ENCODE assay signal across 11 cellular contexts in genomic region chr4:158008551-158009218, GRCh38.
DNase-seq lines count a peak whose midpoint lies in the region; ATAC-seq, FAIRE-seq and TF ChIP-seq lines count a peak whose summit lies in the region.
"Had no signal": no experiment of that assay in that cellular context is flagged by ENCODE, and none has a peak within 500 bp of the region (broad histone marks: within the 10 kb centered on the region; RNA-seq: fewer than 3 reads in every experiment).

No MANE protein-coding gene starts in this region.

- FAIRE-seq in astrocyte (lab: Jason Lieb, UNC), result peak; percentile 37

- no peak for TF ChIP-seq CTCF in astrocyte (IDR thresholded peaks at IDR 0.05; ENCODE audit: insufficient read depth, low read depth, low read length)
- no peak for TF ChIP-seq CTCF in heart left ventricle (IDR thresholded peaks at IDR 0.05)
- no peak for TF ChIP-seq CTCF in osteocyte (IDR thresholded peaks at IDR 0.05)
- TF ChIP-seq CTCF in stomach (IDR thresholded peaks at IDR 0.05), result no peak

- no peak overlapping the region for H3K4me3 ChIP-seq in astrocyte (ENCODE audit: insufficient read depth, low read depth, low read length)
- no peak overlapping the region for H3K4me3 ChIP-seq in heart left ventricle
- H3K4me3 ChIP-seq in stomach, result no peak overlapping the region

- H3K9me3 ChIP-seq in astrocyte (ENCODE audit: insufficient read depth, low read depth, low read length), result no peaks in the 10 kb centered on the region
- H3K9me3 ChIP-seq in heart left ventricle, result no peaks in the 10 kb centered on the region
- H3K9me3 ChIP-seq in stomach, result no peaks in the 10 kb centered on the region

- H3K4me1 Mint-ChIP-seq in astrocyte (ENCODE audit: low read depth, unreplicated experiment) (peaks cover 50% of the 10 kb centered on the region), osteocyte (ENCODE audit: unreplicated experiment) (peaks cover 79% of the 10 kb centered on the region)

- H3K27me3 Mint-ChIP-seq in astrocyte (ENCODE audit: low read depth, unreplicated experiment) (no peaks in the 10 kb centered on the region), osteocyte (ENCODE audit: unreplicated experiment) (no peaks in the 10 kb centered on the region)

- no peaks in the 10 kb centered on the region for H3K27me3 ChIP-seq in astrocyte (ENCODE audit: insufficient read depth, low read length)
- no peaks in the 10 kb centered on the region for H3K27me3 ChIP-seq in heart left ventricle
- H3K27me3 ChIP-seq in stomach, result no peaks in the 10 kb centered on the region

- intact Hi-C loops in heart left ventricle (cut with DNase I) (loop anchor here in 3 of 10 donors (5.0 to 10.0 kb wide), 2 partner anchors 46 to 164 kb away; partner anchors contain the start of gene GASK1B (in 2 of the 3)), stomach (cut with DNase I; ENCODE audit: low total_unique reads) (no loop called here), posterior vena cava (cut with DNase I) (no loop called here)

- H3K27ac Mint-ChIP-seq in astrocyte (ENCODE audit: unreplicated experiment) (peak overlapping the region; percentile 88), osteocyte (ENCODE audit: unreplicated experiment) (peak overlapping the region; percentile 85)
- H3K27ac Mint-ChIP-seq: activated naive CD4-positive, alpha-beta T cell treated with anti-CD3 and anti-CD28 coated beads for 36 hours had no signal

- DNase-seq in Daoy (ENCODE audit: low read depth) (peak; percentile 41), astrocyte (ENCODE audit: low read depth) (peak; percentile 86), heart left ventricle (peak in 3 of 5 donors; percentile 48 to 68 (median 54)), osteocyte (ENCODE audit: extremely low spot score, unreplicated experiment) (no peak), stomach (no peak), SHP77 treated with DMSO at 0.1 percent for 48 hours (lab: John Stamatoyannopoulos, UW) (no peak), posterior vena cava (ENCODE audit: low spot score) (no peak)
- DNase-seq: activated naive CD4-positive, alpha-beta T cell treated with anti-CD3 and anti-CD28 coated beads for 36 hours; stimulated activated CD4-positive, alpha-beta T cell treated with anti-CD3 and anti-CD28 coated beads, Interleukin-12 subunit alpha, Interleukin-12 subunit beta, amount 100 ng/mL, for 4 hours; stimulated activated CD8-positive, alpha-beta memory T cell treated with anti-CD3 and anti-CD28 coated beads, Interleukin-4, amount 100 ng/mL, for 48 hours had no signal

- no peak overlapping the region for H3K4me3 Mint-ChIP-seq in astrocyte (ENCODE audit: unreplicated experiment)
- H3K4me3 Mint-ChIP-seq in osteocyte (ENCODE audit: unreplicated experiment), result no peak overlapping the region
- H3K4me3 Mint-ChIP-seq: activated naive CD4-positive, alpha-beta T cell treated with anti-CD3 and anti-CD28 coated beads for 36 hours had no signal

- TF ChIP-seq POLR2A in heart left ventricle (IDR thresholded peaks at IDR 0.05) (no peak), stomach (IDR thresholded peaks at IDR 0.05) (no peak)

- H3K9ac ChIP-seq in astrocyte (ENCODE audit: low read length), result peak overlapping the region; percentile 28

- no peaks in the 10 kb centered on the region for H4K20me1 ChIP-seq in astrocyte (ENCODE audit: insufficient read depth, low read length)

- peaks cover 29% of the 10 kb centered on the region for H3K4me1 ChIP-seq in astrocyte (ENCODE audit: insufficient read depth, low read length)
- peaks cover 0 to 78% (median 38%) of the 10 kb centered on the region in 12 donors for H3K4me1 ChIP-seq in heart left ventricle
- peaks cover 0 to 19% (median 0%) of the 10 kb centered on the region in 4 donors for H3K4me1 ChIP-seq in stomach

- no peaks in the 10 kb centered on the region for H3K36me3 ChIP-seq in astrocyte (ENCODE audit: insufficient read depth, low read length)
- no peaks in the 10 kb centered on the region for H3K36me3 ChIP-seq in heart left ventricle
- no peaks in the 10 kb centered on the region for H3K36me3 ChIP-seq in stomach

- H3K27ac ChIP-seq in astrocyte (ENCODE audit: low read depth, low read length) (peak overlapping the region; percentile 62), heart left ventricle (peak overlapping the region in 11 of 12 donors; percentile 20 to 79 (median 59)), stomach (no peak overlapping the region)

- TF ChIP-seq EP300 in stomach (IDR thresholded peaks at IDR 0.05), result no peak

- peak in 3 of 4 donors; percentile 61 to 86 (median 73) for ATAC-seq in heart left ventricle
- no peak for ATAC-seq in HG02642 (IDR thresholded peaks at IDR 0.05; ENCODE audit: poor library complexity, unreplicated experiment)

- H3K36me3 Mint-ChIP-seq in astrocyte (ENCODE audit: low read depth, unreplicated experiment) (no peaks in the 10 kb centered on the region), osteocyte (ENCODE audit: unreplicated experiment) (peaks cover 4% of the 10 kb centered on the region)

- H2AFZ ChIP-seq in astrocyte (ENCODE audit: low read depth, low read length), result peak overlapping the region; percentile 68

- H3K79me2 ChIP-seq in astrocyte (ENCODE audit: insufficient read depth, low read length), result no peaks in the 10 kb centered on the region

- WGBS in heart left ventricle, 4 donors, result 47 to 64% (median 54%) methylated on average over 6 of the region's 6 CpGs
- WGBS in stomach, 5 donors, result 73 to 79% (median 77%) methylated on average over 6 of the region's 6 CpGs

- H3K9me3 Mint-ChIP-seq in astrocyte (ENCODE audit: unreplicated experiment), result no peaks in the 10 kb centered on the region
- peaks cover 5% of the 10 kb centered on the region for H3K9me3 Mint-ChIP-seq in osteocyte (ENCODE audit: unreplicated experiment)
- H3K9me3 Mint-ChIP-seq: activated naive CD4-positive, alpha-beta T cell treated with anti-CD3 and anti-CD28 coated beads for 36 hours had no signal

- peak overlapping the region; percentile 61 for H3K4me2 ChIP-seq in astrocyte (ENCODE audit: low read length)

Comparison
In these comparisons a context has a peak if more than half of its experiments do, and no peak if none do; other contexts are left out.
1. DNase-seq: peak in Daoy (single experiment), astrocyte (single experiment) and heart left ventricle (3 of 5); none in osteocyte (single experiment), stomach (single experiment), SHP77 treated with DMSO at 0.1 percent for 48 hours (single experiment) and posterior vena cava (single experiment).
2. H3K27ac ChIP-seq: peak in astrocyte (single experiment) and heart left ventricle (11 of 12); none in stomach (0 of 5).